18 cellular contexts compared by ENCODE assay signal in genomic region chr2:8045081-8045614, GRCh38.
DNase-seq lines count a peak whose midpoint lies in the region; ATAC-seq and TF ChIP-seq lines count a peak whose summit lies in the region.
"Had no signal": no experiment of that assay in that cellular context is flagged by ENCODE, and none has a peak within 500 bp of the region (broad histone marks: within the 10 kb centered on the region; RNA-seq: fewer than 3 reads in every experiment).

No MANE protein-coding gene starts in this region.

- WGBS in esophagus muscularis mucosa: 91% methylated on average over 6 of the region's 6 CpGs

- H3K4me3 Mint-ChIP-seq in activated T-helper 1 cell treated with anti-CD3 and anti-CD28 coated beads, Interleukin-12 subunit alpha, Interleukin-12 subunit beta, Interleukin-2, Interleukin-4 antibody, amounts not matched to agents 30 ng/mL and 10 ng/mL and 1 ng/mL, durations not matched to agents 14 hours and 24 hours and 36 hours: no peak overlapping the region
- H3K4me3 Mint-ChIP-seq in osteocyte (ENCODE audit: unreplicated experiment): no peak overlapping the region
- H3K4me3 Mint-ChIP-seq: CD4-positive, CD25-positive, alpha-beta regulatory T cell; CD8-positive, alpha-beta memory T cell had no signal

- no peaks in the 10 kb centered on the region for H3K27me3 Mint-ChIP-seq in activated T-helper 1 cell treated with anti-CD3 and anti-CD28 coated beads, Interleukin-12 subunit alpha, Interleukin-12 subunit beta, Interleukin-2, Interleukin-4 antibody, amounts not matched to agents 30 ng/mL and 10 ng/mL and 1 ng/mL, durations not matched to agents 14 hours and 24 hours and 36 hours (ENCODE audit: insufficient read depth)
- peaks cover 2% of the 10 kb centered on the region for H3K27me3 Mint-ChIP-seq in osteocyte (ENCODE audit: unreplicated experiment)

- intact Hi-C loops in activated T-helper 1 cell treated with anti-CD3 and anti-CD28 coated beads, Interleukin-12 subunit alpha, Interleukin-12 subunit beta, Interleukin-2, Interleukin-4 antibody, amounts not matched to agents 30 ng/mL and 10 ng/mL and 1 ng/mL, durations not matched to agents 14 hours and 24 hours and 36 hours (cut with micrococcal nuclease): no loop called here
- intact Hi-C loops in esophagus muscularis mucosa (cut with DNase I): no loop called here

- no peaks in the 10 kb centered on the region for H3K4me1 ChIP-seq in esophagus muscularis mucosa
- H3K4me1 ChIP-seq in Peyer's patch: no peaks in the 10 kb centered on the region
- H3K4me1 ChIP-seq: BE2C had no signal

- no peak for DNase-seq in activated T-helper 1 cell treated with anti-CD3 and anti-CD28 coated beads, Interleukin-12 subunit alpha, Interleukin-12 subunit beta, Interleukin-2, Interleukin-4 antibody, amounts not matched to agents 30 ng/mL and 10 ng/mL and 1 ng/mL, durations not matched to agents 14 hours and 24 hours and 36 hours (ENCODE audit: low spot score)
- DNase-seq in esophagus muscularis mucosa (ENCODE audit: extremely low spot score): peak; percentile 91
- DNase-seq in osteocyte (ENCODE audit: extremely low spot score, unreplicated experiment): peak; percentile 77
- DNase-seq in NCI-H1092 (lab: John Stamatoyannopoulos, UW): no peak
- no peak for DNase-seq in Peyer's patch
- DNase-seq: ACHN; BE2C; C1 segment of cervical spinal cord; CD4-positive, CD25-positive, alpha-beta regulatory T cell; CD8-positive, alpha-beta memory T cell; COR-L47; DMS 273 treated with DMSO at 0.1 percent for 48 hours; DMS53; DND-41; EL; HCEC 1CT had no signal

- ATAC-seq in HG02623 (IDR thresholded peaks at IDR 0.05; ENCODE audit: unreplicated experiment): no peak

- peak overlapping the region; percentile 11 for H3K27ac Mint-ChIP-seq in activated T-helper 1 cell treated with anti-CD3 and anti-CD28 coated beads, Interleukin-12 subunit alpha, Interleukin-12 subunit beta, Interleukin-2, Interleukin-4 antibody, amounts not matched to agents 30 ng/mL and 10 ng/mL and 1 ng/mL, durations not matched to agents 14 hours and 24 hours and 36 hours
- no peak overlapping the region for H3K27ac Mint-ChIP-seq in osteocyte (ENCODE audit: unreplicated experiment)
- H3K27ac Mint-ChIP-seq: CD4-positive, CD25-positive, alpha-beta regulatory T cell had no signal

- H3K9me3 ChIP-seq in esophagus muscularis mucosa (peaks cover 0 to 11% (median 9%) of the 10 kb centered on the region in 4 donors), Peyer's patch (no peaks in the 10 kb centered on the region)
- H3K9me3 ChIP-seq: BE2C had no signal

- H3K36me3 ChIP-seq in esophagus muscularis mucosa: no peaks in the 10 kb centered on the region
- H3K36me3 ChIP-seq in Peyer's patch: no peaks in the 10 kb centered on the region
- H3K36me3 ChIP-seq: BE2C had no signal

- TF ChIP-seq EP300 in esophagus muscularis mucosa (IDR thresholded peaks at IDR 0.05): no peak

- no peaks in the 10 kb centered on the region for H3K36me3 Mint-ChIP-seq in activated T-helper 1 cell treated with anti-CD3 and anti-CD28 coated beads, Interleukin-12 subunit alpha, Interleukin-12 subunit beta, Interleukin-2, Interleukin-4 antibody, amounts not matched to agents 30 ng/mL and 10 ng/mL and 1 ng/mL, durations not matched to agents 14 hours and 24 hours and 36 hours (ENCODE audit: low read depth)
- H3K36me3 Mint-ChIP-seq in osteocyte (ENCODE audit: unreplicated experiment): no peaks in the 10 kb centered on the region
- H3K36me3 Mint-ChIP-seq: CD4-positive, CD25-positive, alpha-beta regulatory T cell had no signal

- no peak for TF ChIP-seq CTCF in esophagus muscularis mucosa (IDR thresholded peaks at IDR 0.05)
- TF ChIP-seq CTCF in osteocyte (IDR thresholded peaks at IDR 0.05): no peak
- no peak for TF ChIP-seq CTCF in Peyer's patch (IDR thresholded peaks at IDR 0.05)

- TF ChIP-seq POLR2A in esophagus muscularis mucosa (IDR thresholded peaks at IDR 0.05; ENCODE audit: low read depth) (no peak), Peyer's patch (IDR thresholded peaks at IDR 0.05) (no peak)

- no peak overlapping the region for H3K27ac ChIP-seq in esophagus muscularis mucosa (replicated peaks in 1 of 4)
- H3K27ac ChIP-seq in Peyer's patch: no peak overlapping the region
- H3K27ac ChIP-seq: HL-60 had no signal

- H3K4me3 ChIP-seq in esophagus muscularis mucosa (no peak overlapping the region), Peyer's patch (no peak overlapping the region)

- H3K4me1 Mint-ChIP-seq in activated T-helper 1 cell treated with anti-CD3 and anti-CD28 coated beads, Interleukin-12 subunit alpha, Interleukin-12 subunit beta, Interleukin-2, Interleukin-4 antibody, amounts not matched to agents 30 ng/mL and 10 ng/mL and 1 ng/mL, durations not matched to agents 14 hours and 24 hours and 36 hours (ENCODE audit: low read depth): peaks cover 16% of the 10 kb centered on the region
- H3K4me1 Mint-ChIP-seq in osteocyte (ENCODE audit: unreplicated experiment): no peaks in the 10 kb centered on the region
- H3K4me1 Mint-ChIP-seq: CD4-positive, CD25-positive, alpha-beta regulatory T cell had no signal

- peaks cover 16% of the 10 kb centered on the region for H3K9me3 Mint-ChIP-seq in activated T-helper 1 cell treated with anti-CD3 and anti-CD28 coated beads, Interleukin-12 subunit alpha, Interleukin-12 subunit beta, Interleukin-2, Interleukin-4 antibody, amounts not matched to agents 30 ng/mL and 10 ng/mL and 1 ng/mL, durations not matched to agents 14 hours and 24 hours and 36 hours
- H3K9me3 Mint-ChIP-seq in osteocyte (ENCODE audit: unreplicated experiment): no peaks in the 10 kb centered on the region

- H3K27me3 ChIP-seq in esophagus muscularis mucosa (no peaks in the 10 kb centered on the region), Peyer's patch (no peaks in the 10 kb centered on the region)
- H3K27me3 ChIP-seq: BE2C had no signal

Comparison
In these comparisons a context has a peak if more than half of its experiments do, and no peak if none do; other contexts are left out.
1. DNase-seq: peak in esophagus muscularis mucosa (single experiment) and osteocyte (single experiment); none in activated T-helper 1 cell treated with anti-CD3 and anti-CD28 coated beads, Interleukin-12 subunit alpha, Interleukin-12 subunit beta, Interleukin-2, Interleukin-4 antibody, amounts not matched to agents 30 ng/mL and 10 ng/mL and 1 ng/mL, durations not matched to agents 14 hours and 24 hours and 36 hours (single experiment), NCI-H1092 (single experiment) and Peyer's patch (0 of 3).